ENCODE assay signal across 8 cellular contexts in the genomic region with DNA sequence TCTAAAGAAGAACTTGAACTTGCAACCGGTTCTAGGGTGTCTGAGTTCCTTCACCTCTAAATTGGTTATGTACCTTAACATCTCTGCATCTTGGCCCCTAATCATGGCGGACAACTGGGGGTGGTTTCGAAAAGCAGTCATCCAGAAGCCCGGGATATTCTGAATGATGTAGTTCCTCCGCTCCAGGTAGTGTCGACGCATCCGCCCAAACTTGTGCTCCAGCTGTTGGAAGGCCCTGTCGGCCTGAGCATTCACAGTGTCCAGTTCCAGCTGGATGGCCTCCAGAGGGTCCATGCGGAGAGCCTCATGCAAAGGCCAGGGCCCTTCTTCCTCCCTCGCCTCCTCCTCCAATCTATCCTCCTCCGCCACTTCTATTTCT.
A peak's percentile ranks its signal among the peaks of the same experiment; 100 is the strongest.
DNase-seq lines count a peak whose midpoint lies in the region; ATAC-seq and TF ChIP-seq lines count a peak whose summit lies in the region.

No MANE protein-coding gene starts in this region.

- H3K4me1 Mint-ChIP-seq in stimulated activated naive B cell treated with anti-CD40 and anti-IgM and Interleukin-4, amounts not matched to agents 10 μg/mL and 1 μg/mL and 100 μg/mL, for 72 hours: peaks cover 32 to 60% of the 10 kb centered on the region in 2 donors

- peaks cover 32% of the 10 kb centered on the region for H3K79me2 ChIP-seq in KMS-11 (ENCODE audit: insufficient read depth, low read depth)

- H3K9ac ChIP-seq in KMS-11: peak overlapping the region; percentile 92

- H3K4me3 Mint-ChIP-seq in stimulated activated naive B cell treated with anti-CD40 and anti-IgM and Interleukin-4, amounts not matched to agents 10 μg/mL and 1 μg/mL and 100 μg/mL, for 72 hours: peak overlapping the region; percentile 96 to 97

- no peaks in the 10 kb centered on the region for H3K27me3 ChIP-seq in KMS-11 (ENCODE audit: insufficient read depth, low read depth)
- no peaks in the 10 kb centered on the region for H3K27me3 ChIP-seq in layer of hippocampus (ENCODE audit: control insufficient read depth, insufficient read depth, low read length)

- H3K27ac ChIP-seq in KMS-11 (peak overlapping the region; percentile 93), layer of hippocampus (ENCODE audit: low read depth, low read length) (peak overlapping the region; percentile 90)

- H3K27ac Mint-ChIP-seq in stimulated activated naive B cell treated with anti-CD40 and anti-IgM and Interleukin-4, amounts not matched to agents 10 μg/mL and 1 μg/mL and 100 μg/mL, for 72 hours: peak overlapping the region; percentile 100

- H3K4me3 ChIP-seq in KMS-11 (IDR thresholded peaks at IDR 0.05; ENCODE audit: insufficient read depth, low read depth, low read length) (no peak overlapping the region), astrocyte of the spinal cord (ENCODE audit: low read depth, low read length) (peak overlapping the region; percentile 88)

- peak overlapping the region; percentile 78; the same call in 1 of the 2 replicates for H2AFZ ChIP-seq in KMS-11 (ENCODE audit: low read depth)

- in situ Hi-C loops in astrocyte of the spinal cord (cut with HindIII; ENCODE audit: low sequenced_read_pairs): no loop called here

- H3K36me3 Mint-ChIP-seq in stimulated activated naive B cell treated with anti-CD40 and anti-IgM and Interleukin-4, amounts not matched to agents 10 μg/mL and 1 μg/mL and 100 μg/mL, for 72 hours: peaks cover 28 to 40% of the 10 kb centered on the region in 2 donors

- DNase-seq in astrocyte of the spinal cord (ENCODE audit: low read depth, low spot score) (no peak), NCI-H1092 treated with DMSO at 0.1 percent for 48 hours (lab: John Stamatoyannopoulos, UW) (no peak), NOMO-1 treated with DMSO at 0.1 percent for 48 hours (lab: John Stamatoyannopoulos, UW; ENCODE audit: unreplicated experiment) (no peak)
- DNase-seq in stimulated activated naive B cell treated with anti-CD40 and anti-IgM and Interleukin-4, amounts not matched to agents 10 μg/mL and 1 μg/mL and 100 μg/mL, for 72 hours: no peak

- no peaks in the 10 kb centered on the region for H3K9me3 Mint-ChIP-seq in stimulated activated naive B cell treated with anti-CD40 and anti-IgM and Interleukin-4, amounts not matched to agents 10 μg/mL and 1 μg/mL and 100 μg/mL, for 72 hours

- no peaks in the 10 kb centered on the region for H3K36me3 ChIP-seq in KMS-11 (ENCODE audit: insufficient read depth)

- TF ChIP-seq CTCF in KMS-11 (conservative IDR thresholded peaks at IDR 0.05; ENCODE audit: low read depth, low read length) (no peak), astrocyte of the spinal cord (IDR thresholded peaks at IDR 0.05; ENCODE audit: low read depth, low read length) (no peak)

- peak overlapping the region; percentile 76 for H3K4me2 ChIP-seq in KMS-11

- H3K27me3 Mint-ChIP-seq in stimulated activated naive B cell treated with anti-CD40 and anti-IgM and Interleukin-4, amounts not matched to agents 10 μg/mL and 1 μg/mL and 100 μg/mL, for 72 hours: no peaks in the 10 kb centered on the region

- H4K20me1 ChIP-seq in KMS-11 (ENCODE audit: insufficient read depth): no peaks in the 10 kb centered on the region

- ATAC-seq in GM18867 (IDR thresholded peaks at IDR 0.05; ENCODE audit: unreplicated experiment): peak; percentile 4
- ATAC-seq in stimulated activated naive B cell treated with anti-CD40 and anti-IgM and Interleukin-4, amounts not matched to agents 10 μg/mL and 1 μg/mL and 100 μg/mL, for 72 hours (replicated peaks): no peak
- ATAC-seq in GM18870 (IDR thresholded peaks at IDR 0.05; ENCODE audit: unreplicated experiment): no peak

- H3K4me1 ChIP-seq in KMS-11 (ENCODE audit: low read depth, poor library complexity, severe bottlenecking): peaks cover 27% of the 10 kb centered on the region
